Comparison of ENCODE assay signal across 1 cellular context in the genomic region with DNA sequence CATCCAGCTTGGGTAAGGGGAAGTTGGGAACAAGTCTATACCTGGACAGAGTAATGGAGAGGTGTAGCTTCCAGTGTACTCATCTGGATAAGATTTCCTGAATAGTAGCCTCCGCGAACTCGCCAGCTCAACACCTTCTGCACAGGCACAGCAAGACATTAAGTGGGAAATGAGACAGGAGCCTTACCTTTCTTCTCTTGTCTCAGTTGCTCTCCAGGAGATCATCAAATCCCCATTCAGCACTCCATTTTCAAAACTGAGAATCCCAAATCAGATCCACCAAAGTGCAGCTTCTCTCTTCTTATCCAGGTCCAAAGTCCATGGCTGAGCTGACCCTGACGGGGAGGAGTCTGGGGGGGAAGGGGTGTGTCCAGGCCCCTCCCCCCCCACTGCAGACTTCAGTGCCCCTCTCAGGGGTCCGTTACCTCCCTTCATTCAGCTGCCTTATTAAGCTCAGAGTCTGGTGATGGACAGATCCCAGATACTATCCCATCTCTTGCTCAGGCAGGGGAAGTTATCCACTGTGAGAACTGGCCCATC.
TF ChIP-seq lines count a peak whose summit lies in the region.

No MANE protein-coding gene starts in this region.

TF ChIP-seq in HCT116, 20 proteins besides CTCF, POLR2A, EP300 and RAD21 (continued from another document):
- TF ChIP-seq, protein P1, sequence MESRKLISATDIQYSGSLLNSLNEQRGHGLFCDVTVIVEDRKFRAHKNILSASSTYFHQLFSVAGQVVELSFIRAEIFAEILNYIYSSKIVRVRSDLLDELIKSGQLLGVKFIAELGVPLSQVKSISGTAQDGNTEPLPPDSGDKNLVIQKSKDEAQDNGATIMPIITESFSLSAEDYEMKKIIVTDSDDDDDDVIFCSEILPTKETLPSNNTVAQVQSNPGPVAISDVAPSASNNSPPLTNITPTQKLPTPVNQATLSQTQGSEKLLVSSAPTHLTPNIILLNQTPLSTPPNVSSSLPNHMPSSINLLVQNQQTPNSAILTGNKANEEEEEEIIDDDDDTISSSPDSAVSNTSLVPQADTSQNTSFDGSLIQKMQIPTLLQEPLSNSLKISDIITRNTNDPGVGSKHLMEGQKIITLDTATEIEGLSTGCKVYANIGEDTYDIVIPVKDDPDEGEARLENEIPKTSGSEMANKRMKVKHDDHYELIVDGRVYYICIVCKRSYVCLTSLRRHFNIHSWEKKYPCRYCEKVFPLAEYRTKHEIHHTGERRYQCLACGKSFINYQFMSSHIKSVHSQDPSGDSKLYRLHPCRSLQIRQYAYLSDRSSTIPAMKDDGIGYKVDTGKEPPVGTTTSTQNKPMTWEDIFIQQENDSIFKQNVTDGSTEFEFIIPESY (IDR thresholded peaks at IDR 0.05; ENCODE audit: extremely low read depth, insufficient replicate concordance, low read length), result no peak
- TF ChIP-seq TCF7L2 (IDR thresholded peaks at IDR 0.05; ENCODE audit: borderline replicate concordance, extremely low read depth, insufficient read depth, insufficient read length) (no peak), JUND (IDR thresholded peaks at IDR 0.05) (no peak), ZFX (IDR thresholded peaks at IDR 0.05) (no peak)
- TF ChIP-seq, protein P2, sequence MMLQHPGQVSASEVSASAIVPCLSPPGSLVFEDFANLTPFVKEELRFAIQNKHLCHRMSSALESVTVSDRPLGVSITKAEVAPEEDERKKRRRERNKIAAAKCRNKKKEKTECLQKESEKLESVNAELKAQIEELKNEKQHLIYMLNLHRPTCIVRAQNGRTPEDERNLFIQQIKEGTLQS (IDR thresholded peaks at IDR 0.05), result no peak
